ENCODE assay signal across 11 cellular contexts in genomic region chr4:142265536-142265935, GRCh38.
A peak's percentile ranks its signal among the peaks of the same experiment; 100 is the strongest.
DNase-seq lines count a peak whose midpoint lies in the region; ATAC-seq and TF ChIP-seq lines count a peak whose summit lies in the region.
"Had no signal": no experiment of that assay in that cellular context is flagged by ENCODE, and none has a peak within 500 bp of the region (broad histone marks: within the 10 kb centered on the region; RNA-seq: fewer than 3 reads in every experiment).

No MANE protein-coding gene starts in this region.

- ATAC-seq in HG02798 (IDR thresholded peaks at IDR 0.05; ENCODE audit: poor library complexity, unreplicated experiment) (peak; percentile 38), HG02970 (IDR thresholded peaks at IDR 0.05; ENCODE audit: low FRiP score, unreplicated experiment) (no peak)

- TF ChIP-seq POLR2A in tibial nerve (IDR thresholded peaks at IDR 0.05) = no peak

- TF ChIP-seq EP300 in tibial nerve (IDR thresholded peaks at IDR 0.05) = no peak

- TF ChIP-seq CTCF in tibial nerve (IDR thresholded peaks at IDR 0.05) = no peak

- H3K36me3 ChIP-seq in tibial nerve = no peaks in the 10 kb centered on the region

- peaks cover 0 to 7% (median 0%) of the 10 kb centered on the region in 4 donors for H3K4me1 ChIP-seq in tibial nerve

- H3K27ac ChIP-seq in tibial nerve = no peak overlapping the region
- H3K27ac ChIP-seq: HL-60 had no signal

- H3K27me3 ChIP-seq in tibial nerve = no peaks in the 10 kb centered on the region

- 67 to 71% methylated on average over 3 of the region's 3 CpGs for WGBS in tibial nerve, 2 donors

- DNase-seq in AG08396 (ENCODE audit: low spot score) = peak; percentile 39
- peak; percentile 56 for DNase-seq in amniotic epithelial cell (ENCODE audit: low read depth)
- DNase-seq in hepatic stellate cell (ENCODE audit: low spot score) = peak; percentile 19
- DNase-seq in cortex of kidney (lab: John Stamatoyannopoulos, UW) = no peak
- DNase-seq in NOMO-1 treated with dmso at 0.1 percent for 144 hours (lab: John Stamatoyannopoulos, UW; ENCODE audit: unreplicated experiment) = no peak
- DNase-seq in tibial nerve (ENCODE audit: low spot score in 2 of 2) = no peak
- DNase-seq: GDM1, NCI-H510A had no signal

- H3K9me3 ChIP-seq in tibial nerve = no peaks in the 10 kb centered on the region

- H3K4me3 ChIP-seq in tibial nerve = no peak overlapping the region

Comparison
In these comparisons a context has a peak if more than half of its experiments do, and no peak if none do; other contexts are left out.
1. DNase-seq: peak in AG08396 (single experiment), amniotic epithelial cell (single experiment) and hepatic stellate cell (single experiment); none in cortex of kidney (single experiment), NOMO-1 treated with dmso at 0.1 percent for 144 hours (single experiment) and tibial nerve (0 of 2).